ENCODE assay signal across 8 cellular contexts in genomic region chr20:62500237-62500864, GRCh38. TPM values are rescaled to one million over a fixed set of nuclear protein-coding genes. Genes with fewer than 3 reads are reported as not detected.
DNase-seq lines count a peak whose midpoint lies in the region; ATAC-seq and TF ChIP-seq lines count a peak whose summit lies in the region.

No MANE protein-coding gene starts in this region.

- no peaks in the 10 kb centered on the region for H4K20me1 ChIP-seq in MM.1S (ENCODE audit: insufficient read depth, low read length)

- no peak overlapping the region for H3K4me2 ChIP-seq in MM.1S (ENCODE audit: low read depth, low read length)

- H3K27me3 ChIP-seq in MM.1S (replicated peaks; ENCODE audit: insufficient read depth, low read length) (peaks cover 74% of the 10 kb centered on the region), left ventricle myocardium inferior (ENCODE audit: low read depth) (peaks cover 15% of the 10 kb centered on the region)

- H3K9me3 ChIP-seq in MM.1S (replicated peaks; ENCODE audit: insufficient read depth, low read length) (no peaks in the 10 kb centered on the region), left ventricle myocardium inferior (replicated peaks) (no peaks in the 10 kb centered on the region)

- peak; percentile 70 for DNase-seq in ELF-1 (ENCODE audit: low read depth, low spot score)
- peak; percentile 56 for DNase-seq in MM.1S
- DNase-seq in T-helper 22 cell (ENCODE audit: low read depth), result peak; percentile 45
- DNase-seq in amniotic epithelial cell (ENCODE audit: low read depth), result peak; percentile 22
- DNase-seq in left ventricle myocardium inferior, result peak; percentile 81
- DNase-seq in sciatic nerve (ENCODE audit: low spot score), result peak; percentile 87

- H3K27ac ChIP-seq in MM.1S (ENCODE audit: low read length), result no peak overlapping the region
- no peak overlapping the region for H3K27ac ChIP-seq in left ventricle myocardium inferior (replicated peaks)

- H2AFZ ChIP-seq in MM.1S (ENCODE audit: low read length), result no peak overlapping the region

- H3K4me3 ChIP-seq in MM.1S (ENCODE audit: low read length) (no peak overlapping the region), left ventricle myocardium inferior (no peak overlapping the region)

- no peaks in the 10 kb centered on the region for H3K9me2 ChIP-seq in MM.1S (replicated peaks; ENCODE audit: insufficient read depth, low read length)

- H3K79me2 ChIP-seq in MM.1S (ENCODE audit: low read length), result no peaks in the 10 kb centered on the region

- H3K4me1 ChIP-seq in MM.1S (ENCODE audit: low read length) (no peaks in the 10 kb centered on the region), left ventricle myocardium inferior (peaks cover 25% of the 10 kb centered on the region)

- H3K36me3 ChIP-seq in MM.1S (replicated peaks; ENCODE audit: insufficient read depth, low read length), result no peaks in the 10 kb centered on the region
- no peaks in the 10 kb centered on the region for H3K36me3 ChIP-seq in left ventricle myocardium inferior

- H3K9ac ChIP-seq in MM.1S (ENCODE audit: low read length), result no peak overlapping the region

- intact Hi-C loops in left ventricle myocardium inferior (cut with micrococcal nuclease) (loop anchor here (10.0 kb wide), 1 partner anchor 294 kb away; the partner anchor contains the start of gene MRGBP), sciatic nerve (cut with DNase I) (loop anchor here (5.0 to 10.0 kb wide), 2 partner anchors 84 to 287 kb away; no protein-coding TSS in a partner anchor)

- ATAC-seq in sciatic nerve (peak; percentile 80), HG03439 (IDR thresholded peaks at IDR 0.05; ENCODE audit: unreplicated experiment) (no peak), GM19395 (IDR thresholded peaks at IDR 0.05; ENCODE audit: unreplicated experiment) (no peak)

- H3F3A ChIP-seq in MM.1S (ENCODE audit: insufficient read depth, low read length), result no peaks in the 10 kb centered on the region

- TF ChIP-seq CTCF in MM.1S (IDR thresholded peaks at IDR 0.05; ENCODE audit: low read length), result peak; percentile 81
- peak; percentile 84 for TF ChIP-seq CTCF in left ventricle myocardium inferior (IDR thresholded peaks at IDR 0.05; ENCODE audit: borderline replicate concordance)

RNA-seq across cellular contexts. Expression of gene GATA5, which starts 24.6 kb away (rescaled TPM):
- total RNA-seq in left ventricle myocardium inferior (0.69 TPM), sciatic nerve (0.22 TPM)

Comparison
In these comparisons a context has a peak if more than half of its experiments do, and no peak if none do; other contexts are left out.
1. DNase-seq: peak in every context shown above with its lines; median percentile 87 in sciatic nerve; 81 in left ventricle myocardium inferior; 70 in ELF-1; 56 in MM.1S; 45 in T-helper 22 cell; 22 in amniotic epithelial cell.